In genomic region chr12:113232787-113233585, GRCh38 we compare ENCODE assay signal across 8 cellular contexts. TPM values are rescaled to one million over a fixed set of nuclear protein-coding genes. Genes with fewer than 3 reads are reported as not detected.
DNase-seq lines count a peak whose midpoint lies in the region; ATAC-seq, FAIRE-seq and TF ChIP-seq lines count a peak whose summit lies in the region.

No MANE protein-coding gene starts in this region.

- no peak for TF ChIP-seq POLR2A in H54 (IDR thresholded peaks at IDR 0.05; ENCODE audit: low read depth, low read length)

- DNase-seq in Right ventricle myocardium inferior (ENCODE audit: missing footprints) (no peak), cardiac septum (ENCODE audit: low spot score) (no peak), NOMO-1 (lab: John Stamatoyannopoulos, UW; ENCODE audit: unreplicated experiment in 2 of 2) (peak; percentile 90), iPS DF 4.7 (ENCODE audit: extremely low read depth, low spot score) (peak; percentile 81), H54 (ENCODE audit: insufficient read length, low spot score) (no peak)
- DNase-seq in activated T-helper 2 cell treated with anti-CD3 and anti-CD28 coated beads, Interferon-gamma antibody, Interleukin-2, Interleukin-4, amounts not matched to agents 10 μg/mL and 5 μg/mL and 100 μg/mL, durations not matched to agents 14 hours and 24 hours and 36 hours (ENCODE audit: low spot score) = peak; percentile 50
- DNase-seq in stimulated activated CD4-positive, alpha-beta T cell treated with anti-CD3 and anti-CD28 coated beads, Interleukin-15, amount 100 ng/mL, for 48 hours (ENCODE audit: low read depth in 2 of 2) = peak; percentile 56 to 61

- H3K9me3 Mint-ChIP-seq in activated T-helper 2 cell treated with anti-CD3 and anti-CD28 coated beads, Interferon-gamma antibody, Interleukin-2, Interleukin-4, amounts not matched to agents 10 μg/mL and 5 μg/mL and 100 μg/mL, durations not matched to agents 14 hours and 24 hours and 36 hours = no peaks in the 10 kb centered on the region

- peak overlapping the region; percentile 61 for H3K4me3 Mint-ChIP-seq in activated T-helper 2 cell treated with anti-CD3 and anti-CD28 coated beads, Interferon-gamma antibody, Interleukin-2, Interleukin-4, amounts not matched to agents 10 μg/mL and 5 μg/mL and 100 μg/mL, durations not matched to agents 14 hours and 24 hours and 36 hours (ENCODE audit: low read depth)

- peak overlapping the region; percentile 84 for H3K27ac Mint-ChIP-seq in activated T-helper 2 cell treated with anti-CD3 and anti-CD28 coated beads, Interferon-gamma antibody, Interleukin-2, Interleukin-4, amounts not matched to agents 10 μg/mL and 5 μg/mL and 100 μg/mL, durations not matched to agents 14 hours and 24 hours and 36 hours

- no peaks in the 10 kb centered on the region for H3K27me3 Mint-ChIP-seq in activated T-helper 2 cell treated with anti-CD3 and anti-CD28 coated beads, Interferon-gamma antibody, Interleukin-2, Interleukin-4, amounts not matched to agents 10 μg/mL and 5 μg/mL and 100 μg/mL, durations not matched to agents 14 hours and 24 hours and 36 hours (ENCODE audit: low read depth)

- ATAC-seq in Right ventricle myocardium inferior = peak; percentile 35
- peak; percentile 77 for ATAC-seq in HG03354 (IDR thresholded peaks at IDR 0.05; ENCODE audit: poor library complexity, severe bottlenecking, unreplicated experiment)

- intact Hi-C loops in Right ventricle myocardium inferior (cut with DNase I) = no loop called here
- intact Hi-C loops in cardiac septum (cut with DNase I) = loop anchor here (5.0 kb wide), 1 partner anchor 64 kb away; no protein-coding TSS in a partner anchor
- intact Hi-C loops in activated T-helper 2 cell treated with anti-CD3 and anti-CD28 coated beads, Interferon-gamma antibody, Interleukin-2, Interleukin-4, amounts not matched to agents 10 μg/mL and 5 μg/mL and 100 μg/mL, durations not matched to agents 14 hours and 24 hours and 36 hours (cut with micrococcal nuclease) = loop anchor here (5.0 kb wide), 1 partner anchor 36 kb away; no protein-coding TSS in a partner anchor

- H3K4me1 Mint-ChIP-seq in activated T-helper 2 cell treated with anti-CD3 and anti-CD28 coated beads, Interferon-gamma antibody, Interleukin-2, Interleukin-4, amounts not matched to agents 10 μg/mL and 5 μg/mL and 100 μg/mL, durations not matched to agents 14 hours and 24 hours and 36 hours (ENCODE audit: low read depth) = peaks cover 42% of the 10 kb centered on the region

- H3K36me3 Mint-ChIP-seq in activated T-helper 2 cell treated with anti-CD3 and anti-CD28 coated beads, Interferon-gamma antibody, Interleukin-2, Interleukin-4, amounts not matched to agents 10 μg/mL and 5 μg/mL and 100 μg/mL, durations not matched to agents 14 hours and 24 hours and 36 hours (ENCODE audit: low read depth) = peaks cover 70% of the 10 kb centered on the region

- no peak for FAIRE-seq in H54 (lab: Jason Lieb, UNC)

RNA-seq across cellular contexts. Expression of gene TPCN1, which starts 11.7 kb away (rescaled TPM):
- total RNA-seq in Right ventricle myocardium inferior = 120 TPM
- total RNA-seq in cardiac septum = 77.1 TPM
- 44.9 and 47.5 TPM in 2 replicates for total RNA-seq in activated T-helper 2 cell treated with anti-CD3 and anti-CD28 coated beads, Interferon-gamma antibody, Interleukin-2, Interleukin-4, amounts not matched to agents 10 μg/mL and 5 μg/mL and 100 μg/mL, durations not matched to agents 14 hours and 24 hours and 36 hours

RNA-seq across cellular contexts. Expression of gene RITA1, which starts 47.5 kb away (rescaled TPM):
- total RNA-seq in Right ventricle myocardium inferior (18.1 TPM), cardiac septum (11.0 TPM)
- total RNA-seq in activated T-helper 2 cell treated with anti-CD3 and anti-CD28 coated beads, Interferon-gamma antibody, Interleukin-2, Interleukin-4, amounts not matched to agents 10 μg/mL and 5 μg/mL and 100 μg/mL, durations not matched to agents 14 hours and 24 hours and 36 hours = 26.8 and 27.2 TPM in 2 replicates

RNA-seq across cellular contexts. Expression of gene DDX54, which starts 47.7 kb away (rescaled TPM):
- 38.5 TPM for total RNA-seq in Right ventricle myocardium inferior
- total RNA-seq in cardiac septum = 35.5 TPM
- 115 and 118 TPM in 2 replicates for total RNA-seq in activated T-helper 2 cell treated with anti-CD3 and anti-CD28 coated beads, Interferon-gamma antibody, Interleukin-2, Interleukin-4, amounts not matched to agents 10 μg/mL and 5 μg/mL and 100 μg/mL, durations not matched to agents 14 hours and 24 hours and 36 hours

Comparison
In these comparisons a context has a peak if more than half of its experiments do, and no peak if none do; other contexts are left out.
1. DNase-seq: peak in NOMO-1 (2 of 2), activated T-helper 2 cell treated with anti-CD3 and anti-CD28 coated beads, Interferon-gamma antibody, Interleukin-2, Interleukin-4, amounts not matched to agents 10 μg/mL and 5 μg/mL and 100 μg/mL, durations not matched to agents 14 hours and 24 hours and 36 hours (single experiment), iPS DF 4.7 (single experiment) and stimulated activated CD4-positive, alpha-beta T cell treated with anti-CD3 and anti-CD28 coated beads, Interleukin-15, amount 100 ng/mL, for 48 hours (2 of 2); none in Right ventricle myocardium inferior (single experiment), cardiac septum (single experiment) and H54 (single experiment).